Comparison of ENCODE assay signal across 20 cellular contexts in genomic region chr1:28792644-28793121, GRCh38. TPM values are rescaled to one million over a fixed set of nuclear protein-coding genes. Genes with fewer than 3 reads are reported as not detected.
DNase-seq lines count a peak whose midpoint lies in the region; ATAC-seq and TF ChIP-seq lines count a peak whose summit lies in the region.
"Had no signal": no experiment of that assay in that cellular context is flagged by ENCODE, and none has a peak within 500 bp of the region (broad histone marks: within the 10 kb centered on the region; RNA-seq: fewer than 3 reads in every experiment).

No MANE protein-coding gene starts in this region.

- no peak for DNase-seq in Right ventricle myocardium superior
- DNase-seq in right atrium auricular region (ENCODE audit: low spot score): no peak
- peak; percentile 27 for DNase-seq in NCI-H1105 (lab: John Stamatoyannopoulos, UW)
- DNase-seq in chondrocyte (ENCODE audit: low spot score): no peak
- DNase-seq in progenitor cell of endocrine pancreas (ENCODE audit: low spot score, unreplicated experiment): no peak
- no peak for DNase-seq in NCI-H524 treated with DMSO at 0.1 percent for 48 hours (lab: John Stamatoyannopoulos, UW)
- no peak for DNase-seq in NCI-H82 treated with DMSO at 0.1 percent for 48 hours (lab: John Stamatoyannopoulos, UW; ENCODE audit: unreplicated experiment)
- no peak for DNase-seq in activated naive CD4-positive, alpha-beta T cell treated with anti-CD3 and anti-CD28 coated beads, Interleukin-2, amount 50 U/mL, for 16 hours
- DNase-seq: activated CD4-positive, CD25-positive, alpha-beta regulatory T cell treated with anti-CD3 and anti-CD28 coated beads, Interleukin-2, amount 50 U/mL, for 72 hours; activated CD8-positive, alpha-beta memory T cell treated with anti-CD3 and anti-CD28 coated beads, Interleukin-2, amount 10 ng/mL, durations not matched to agents 7 days and 5 days; COR-L47; dorsolateral prefrontal cortex; NCI-H187; SHP77; stimulated activated CD4-positive, alpha-beta T cell treated with anti-CD3 and anti-CD28 coated beads, Interleukin-15, amount 100 ng/mL, for 24 hours; T-helper 17 cell had no signal

- H3K9me3 Mint-ChIP-seq in chondrocyte (ENCODE audit: low read depth) (no peaks in the 10 kb centered on the region), progenitor cell of endocrine pancreas (ENCODE audit: low read depth) (no peaks in the 10 kb centered on the region)
- H3K9me3 Mint-ChIP-seq: stimulated activated naive CD8-positive, alpha-beta T cell treated with anti-CD3 and anti-CD28 coated beads, Interleukin-15, Interleukin-2, amounts not matched to agents 100 ng/mL and 50 ng/mL, for 24 hours had no signal

- no peak overlapping the region for H3K4me3 ChIP-seq in right atrium auricular region
- H3K4me3 ChIP-seq: dorsolateral prefrontal cortex, hepatocyte had no signal

- no peak overlapping the region for H3K27ac ChIP-seq in right atrium auricular region
- H3K27ac ChIP-seq: dorsolateral prefrontal cortex, hepatocyte had no signal

- no peaks in the 10 kb centered on the region for H3K9me3 ChIP-seq in right atrium auricular region

- peak in 1 of 2 donors; percentile 15 for TF ChIP-seq CTCF in right atrium auricular region (IDR thresholded peaks at IDR 0.05)
- TF ChIP-seq CTCF in chondrocyte (IDR thresholded peaks at IDR 0.05): peak; percentile 25
- peak; percentile 39 for TF ChIP-seq CTCF in progenitor cell of endocrine pancreas (IDR thresholded peaks at IDR 0.05; ENCODE audit: unreplicated experiment)

- peaks cover 6% of the 10 kb centered on the region for H3K27me3 Mint-ChIP-seq in chondrocyte (ENCODE audit: low read depth)
- peaks cover 6% of the 10 kb centered on the region for H3K27me3 Mint-ChIP-seq in progenitor cell of endocrine pancreas
- H3K27me3 Mint-ChIP-seq: stimulated activated naive CD8-positive, alpha-beta T cell treated with anti-CD3 and anti-CD28 coated beads, Interleukin-15, Interleukin-2, amounts not matched to agents 100 ng/mL and 50 ng/mL, for 24 hours had no signal

- no peaks in the 10 kb centered on the region for H3K27me3 ChIP-seq in right atrium auricular region
- H3K27me3 ChIP-seq: dorsolateral prefrontal cortex, hepatocyte had no signal

- no peaks in the 10 kb centered on the region for H3K36me3 ChIP-seq in right atrium auricular region

- no peaks in the 10 kb centered on the region for H3K36me3 Mint-ChIP-seq in chondrocyte (ENCODE audit: low read depth)
- no peaks in the 10 kb centered on the region for H3K36me3 Mint-ChIP-seq in progenitor cell of endocrine pancreas (ENCODE audit: insufficient read depth)
- H3K36me3 Mint-ChIP-seq: activated CD8-positive, alpha-beta memory T cell treated with anti-CD3 and anti-CD28 coated beads, Interleukin-2, amount 10 ng/mL, durations not matched to agents 7 days and 5 days had no signal

- no peak overlapping the region for H3K27ac Mint-ChIP-seq in chondrocyte (ENCODE audit: unreplicated experiment)
- peak overlapping the region; percentile 42 for H3K27ac Mint-ChIP-seq in progenitor cell of endocrine pancreas
- H3K27ac Mint-ChIP-seq: activated CD8-positive, alpha-beta memory T cell treated with anti-CD3 and anti-CD28 coated beads, Interleukin-2, amount 10 ng/mL, durations not matched to agents 7 days and 5 days; stimulated activated naive CD8-positive, alpha-beta T cell treated with anti-CD3 and anti-CD28 coated beads, Interleukin-15, Interleukin-2, amounts not matched to agents 100 ng/mL and 50 ng/mL, for 24 hours; T-helper 17 cell had no signal

- H3K4me1 ChIP-seq in right atrium auricular region: peaks cover 0 to 3% of the 10 kb centered on the region in 2 donors

- H3K4me3 Mint-ChIP-seq in chondrocyte (ENCODE audit: unreplicated experiment) (no peak overlapping the region), progenitor cell of endocrine pancreas (ENCODE audit: low read depth) (no peak overlapping the region)
- H3K4me3 Mint-ChIP-seq: activated CD8-positive, alpha-beta memory T cell treated with anti-CD3 and anti-CD28 coated beads, Interleukin-2, amount 10 ng/mL, durations not matched to agents 7 days and 5 days; stimulated activated naive CD8-positive, alpha-beta T cell treated with anti-CD3 and anti-CD28 coated beads, Interleukin-15, Interleukin-2, amounts not matched to agents 100 ng/mL and 50 ng/mL, for 24 hours; T-helper 17 cell had no signal

- ATAC-seq in Right ventricle myocardium superior (ENCODE audit: poor library complexity): peak; percentile 65
- ATAC-seq: activated CD8-positive, alpha-beta memory T cell treated with anti-CD3 and anti-CD28 coated beads, Interleukin-2, amount 10 ng/mL, durations not matched to agents 7 days and 5 days; T-helper 17 cell had no signal

- H3K4me1 Mint-ChIP-seq in chondrocyte (ENCODE audit: low read depth): no peaks in the 10 kb centered on the region
- peaks cover 5% of the 10 kb centered on the region for H3K4me1 Mint-ChIP-seq in progenitor cell of endocrine pancreas (ENCODE audit: low read depth)
- H3K4me1 Mint-ChIP-seq: activated CD8-positive, alpha-beta memory T cell treated with anti-CD3 and anti-CD28 coated beads, Interleukin-2, amount 10 ng/mL, durations not matched to agents 7 days and 5 days had no signal

- intact Hi-C loops in Right ventricle myocardium superior (cut with DNase I): no loop called here

RNA-seq across cellular contexts. Expression of gene OPRD1, which starts 19.3 kb away (rescaled TPM):
- total RNA-seq in Right ventricle myocardium superior (not detected), right atrium auricular region (not detected), chondrocyte (0.10 to 0.22 TPM (median 0.15 TPM) in 3 replicates), progenitor cell of endocrine pancreas (0.67 and 0.71 TPM in 2 replicates)
- total RNA-seq: activated CD8-positive, alpha-beta memory T cell treated with anti-CD3 and anti-CD28 coated beads, Interleukin-2, amount 10 ng/mL, durations not matched to agents 7 days and 5 days; myocyte; pulmonary artery endothelial cell; T-helper 17 cell had no signal

RNA-seq across cellular contexts. Expression of gene YTHDF2, which starts 55.9 kb away (rescaled TPM):
- total RNA-seq in Right ventricle myocardium superior (31.3 TPM), right atrium auricular region (10 to 100 TPM; 31.5 to 37.8 TPM), chondrocyte (56.5 to 68.8 TPM (median 62.0 TPM) in 3 replicates), progenitor cell of endocrine pancreas (133 and 135 TPM in 2 replicates)
